In the genomic region with DNA sequence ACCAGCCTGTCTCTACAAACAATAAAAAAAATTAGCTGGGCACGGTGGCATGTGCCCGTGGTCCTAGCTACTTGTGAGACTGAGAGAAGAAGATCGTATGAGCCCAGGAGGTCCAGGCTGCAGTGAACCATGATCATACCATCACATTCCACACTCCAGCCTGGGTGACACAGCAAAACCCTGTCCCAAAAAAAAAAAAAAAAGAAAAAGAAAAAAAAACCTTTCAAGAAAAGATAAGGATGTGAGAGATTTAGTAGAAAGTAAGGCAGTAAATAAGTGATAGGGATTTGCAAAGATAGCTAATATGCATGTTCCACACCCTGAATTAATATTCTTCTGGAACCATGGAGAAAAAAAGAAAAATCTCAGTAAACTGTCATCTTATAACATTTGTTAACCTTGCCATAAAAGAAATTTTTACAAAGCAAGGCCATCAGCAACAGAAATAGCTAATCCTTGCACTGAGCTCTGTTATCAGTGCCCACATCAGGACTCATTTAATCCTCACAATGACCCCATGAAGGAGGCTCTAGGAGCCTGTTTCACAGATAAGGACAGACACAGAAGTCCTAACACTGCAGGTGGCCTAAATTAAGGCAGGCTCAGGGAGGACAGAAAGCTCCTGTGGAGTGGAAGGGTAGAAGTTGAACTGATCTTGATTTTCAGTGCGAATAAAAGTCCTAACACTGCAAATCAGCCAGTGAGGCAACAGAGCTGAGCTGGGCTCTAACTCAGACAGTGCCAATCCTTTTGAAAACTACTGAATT, we compare ENCODE assay signal across 12 cellular contexts. TPM values are rescaled to one million over a fixed set of nuclear protein-coding genes. Genes with fewer than 3 reads are reported as not detected.
DNase-seq lines count a peak whose midpoint lies in the region; ATAC-seq, FAIRE-seq and TF ChIP-seq lines count a peak whose summit lies in the region.
"Had no signal": no experiment of that assay in that cellular context is flagged by ENCODE, and none has a peak within 500 bp of the region (broad histone marks: within the 10 kb centered on the region; RNA-seq: fewer than 3 reads in every experiment).

No MANE protein-coding gene starts in this region.

- POLR2A ChIA-PET in A673 (lab: Charles Lee; ENCODE audit: low non-redundant PET) = interaction anchor here (0.6 kb wide), 2 partner anchors 23 to 128 kb away, joined by 4 to 10 read pairs; no protein-coding TSS in a partner anchor
- POLR2A ChIA-PET in activated B cell treated with CpG ODN at 0.5 μM for 24 hours (lab: Charles Lee) = interaction anchor here (0.5 to 1.2 kb wide), 6 partner anchors 9 to 740 kb away, joined by 3 to 6 read pairs (median 4); no protein-coding TSS in a partner anchor

- no peak for TF ChIP-seq POLR2A in GM12891 (IDR thresholded peaks at IDR 0.05; ENCODE audit: low read depth, low read length)

- no peaks in the 10 kb centered on the region for H3K27me3 ChIP-seq in A673 (replicated peaks; ENCODE audit: insufficient read depth, low read depth, low read length, poor library complexity)
- H3K27me3 ChIP-seq: pancreas had no signal

- H3K4me1 Mint-ChIP-seq in activated B cell treated with CpG ODN at 0.5 μM for 24 hours = peaks cover 74% of the 10 kb centered on the region
- H3K4me1 Mint-ChIP-seq in immature natural killer cell = peaks cover 78 to 90% of the 10 kb centered on the region in 2 donors

- H3K4me1 ChIP-seq in A673 (ENCODE audit: insufficient read depth, low read length, poor library complexity, severe bottlenecking) = peaks cover 15% of the 10 kb centered on the region

- peak; percentile 34 for ATAC-seq in activated B cell treated with CpG ODN at 0.5 μM for 24 hours (ENCODE audit: low read depth)
- no peak for ATAC-seq in GM18873 (IDR thresholded peaks at IDR 0.05; ENCODE audit: low FRiP score, unreplicated experiment)

- H3K27ac Mint-ChIP-seq in activated B cell treated with CpG ODN at 0.5 μM for 24 hours (peak overlapping the region; percentile 61), immature natural killer cell (peak overlapping the region; percentile 34 to 81 (median 70))

- H3K27me3 Mint-ChIP-seq in activated B cell treated with CpG ODN at 0.5 μM for 24 hours (no peaks in the 10 kb centered on the region), immature natural killer cell (ENCODE audit: low read depth in 3 of 3) (peaks cover 4 to 7% (median 5%) of the 10 kb centered on the region in 3 donors)

- H3K9me3 Mint-ChIP-seq in activated B cell treated with CpG ODN at 0.5 μM for 24 hours (no peaks in the 10 kb centered on the region), immature natural killer cell (no peaks in the 10 kb centered on the region)

- BruUV-seq in A673 (replicated peaks; lab: Mats Ljungman, UMichigan) = no TSS peak

- H3K4me3 Mint-ChIP-seq in activated B cell treated with CpG ODN at 0.5 μM for 24 hours (no peak overlapping the region), immature natural killer cell (peak overlapping the region; percentile 41 to 67 (median 53))

- in situ Hi-C loops in G401 (cut with HindIII; ENCODE audit: low sequenced_read_pairs) = loop anchor here (10.0 kb wide), 1 partner anchor 58 kb away; no protein-coding TSS in a partner anchor

- no peak overlapping the region for H3K4me3 ChIP-seq in A673 (ENCODE audit: low read depth, low read length, poor library complexity, severe bottlenecking)
- H3K4me3 ChIP-seq: pancreas had no signal

- no peak for FAIRE-seq in GM12891 (lab: Jason Lieb, UNC)
- FAIRE-seq: pancreas, TTC549 had no signal

- TF ChIP-seq CTCF in A673 (conservative IDR thresholded peaks at IDR 0.05; ENCODE audit: low read depth, low read length) = no peak
- TF ChIP-seq CTCF in activated B cell treated with CpG ODN at 0.5 μM for 24 hours (IDR thresholded peaks at IDR 0.05) = no peak

- H3K36me3 Mint-ChIP-seq in activated B cell treated with CpG ODN at 0.5 μM for 24 hours (ENCODE audit: low read depth) (peaks cover 23% of the 10 kb centered on the region), immature natural killer cell (no peaks in the 10 kb centered on the region)

- CTCF ChIA-PET in A673 (lab: Charles Lee) (no interaction called here), activated B cell treated with CpG ODN at 0.5 μM for 24 hours (lab: Charles Lee) (no interaction called here)

- intact Hi-C loops in A673 (cut with micrococcal nuclease; ENCODE audit: unreplicated experiment) (no loop called here), activated B cell treated with CpG ODN at 0.5 μM for 24 hours (cut with micrococcal nuclease) (no loop called here)

- H3K9me3 ChIP-seq in A673 (ENCODE audit: low read depth, low read length, poor library complexity, severe bottlenecking) = no peaks in the 10 kb centered on the region
- H3K9me3 ChIP-seq: pancreas had no signal

- peak overlapping the region; percentile 45 for H3K27ac ChIP-seq in A673 (ENCODE audit: low read depth, low read length, poor library complexity, severe bottlenecking)
- H3K27ac ChIP-seq: pancreas had no signal

- peaks cover 3% of the 10 kb centered on the region for H3K36me3 ChIP-seq in A673 (ENCODE audit: insufficient read depth, low read length, poor library complexity, severe bottlenecking)
- H3K36me3 ChIP-seq: pancreas had no signal

- peak; percentile 57 for DNase-seq in A673 (ENCODE audit: low spot score)
- no peak for DNase-seq in GM12891 (ENCODE audit: insufficient read length, low spot score)
- DNase-seq in activated B cell treated with CpG ODN at 0.5 μM for 24 hours = no peak
- DNase-seq in immature natural killer cell = no peak
- DNase-seq in inferior parietal cortex (ENCODE audit: extremely low spot score) = no peak
- no peak for DNase-seq in NCI-H146 treated with DMSO at 0.1 percent for 48 hours (lab: John Stamatoyannopoulos, UW; ENCODE audit: unreplicated experiment)
- no peak for DNase-seq in G401 (ENCODE audit: low spot score)
- DNase-seq: NCI-H446 had no signal

TF ChIP-seq in GM12891, 5 proteins besides CTCF, POLR2A, EP300 and RAD21:
- TF ChIP-seq SPI1 (IDR thresholded peaks at IDR 0.05; ENCODE audit: low read depth, low read length) = no peak
- TF ChIP-seq POLR2AphosphoS5 (IDR thresholded peaks at IDR 0.05; ENCODE audit: low read depth, low read length) = 0 out of 2 replicates have a peak, but pooled peaks have one; percentile 8
- TF ChIP-seq POU2F2 (IDR thresholded peaks at IDR 0.05; ENCODE audit: low read depth, low read length) = no peak
- no peak for TF ChIP-seq PAX5 (IDR thresholded peaks at IDR 0.05; ENCODE audit: insufficient read depth, low read length, severe bottlenecking)

RNA-seq across cellular contexts. Expression of a gene that starts 7.6 kb away (rescaled TPM):
- total RNA-seq in A673 (2021) (610 and 611 TPM in 2 replicates), activated B cell treated with CpG ODN at 0.5 μM for 24 hours (266 and 302 TPM in 2 replicates)
- polyA plus RNA-seq in GM12891 (2012; ENCODE audit: low read depth, missing spikeins) = 158 TPM
- polyA plus RNA-seq in immature natural killer cell = 100 to 1,000 TPM in 1 of 3 donors, 10 to 100 TPM in 2; 53.4 to 111 (median 98.7) TPM
- 306 and 351 TPM in 2 replicates for total RNA-seq in G401 (2014; rRNA removed; shearing (Covaris generic))

RNA-seq across cellular contexts. Expression of a gene that starts 31.8 kb away (rescaled TPM):
- total RNA-seq in A673 (2021) (0.28 TPM in 1 of 2 replicates, not detected in the other), activated B cell treated with CpG ODN at 0.5 μM for 24 hours (0.73 and 1.3 TPM in 2 replicates)
- 0.18 TPM for polyA plus RNA-seq in GM12891 (2012; ENCODE audit: low read depth, missing spikeins)
- not detected for polyA plus RNA-seq in immature natural killer cell
- total RNA-seq in G401 (2014; rRNA removed; shearing (Covaris generic)) = not detected in 2 replicates
- total RNA-seq: HT-29 had no signal

RNA-seq across cellular contexts. Expression of a gene that starts 35.8 kb away (rescaled TPM):
- total RNA-seq in A673 (2021) (4.1 and 10.3 TPM in 2 replicates), activated B cell treated with CpG ODN at 0.5 μM for 24 hours (0.29 and 0.51 TPM in 2 replicates)
- polyA plus RNA-seq in GM12891 (2012; ENCODE audit: low read depth, missing spikeins) = 0.10 TPM
- polyA plus RNA-seq in immature natural killer cell = under 1 TPM in 1 of 3 donors, not detected in 2; 0.18 TPM
- total RNA-seq in G401 (2014; rRNA removed; shearing (Covaris generic)) = 5.3 and 13.7 TPM in 2 replicates
